Comparison of ENCODE assay signal across 8 cellular contexts in the genomic region with DNA sequence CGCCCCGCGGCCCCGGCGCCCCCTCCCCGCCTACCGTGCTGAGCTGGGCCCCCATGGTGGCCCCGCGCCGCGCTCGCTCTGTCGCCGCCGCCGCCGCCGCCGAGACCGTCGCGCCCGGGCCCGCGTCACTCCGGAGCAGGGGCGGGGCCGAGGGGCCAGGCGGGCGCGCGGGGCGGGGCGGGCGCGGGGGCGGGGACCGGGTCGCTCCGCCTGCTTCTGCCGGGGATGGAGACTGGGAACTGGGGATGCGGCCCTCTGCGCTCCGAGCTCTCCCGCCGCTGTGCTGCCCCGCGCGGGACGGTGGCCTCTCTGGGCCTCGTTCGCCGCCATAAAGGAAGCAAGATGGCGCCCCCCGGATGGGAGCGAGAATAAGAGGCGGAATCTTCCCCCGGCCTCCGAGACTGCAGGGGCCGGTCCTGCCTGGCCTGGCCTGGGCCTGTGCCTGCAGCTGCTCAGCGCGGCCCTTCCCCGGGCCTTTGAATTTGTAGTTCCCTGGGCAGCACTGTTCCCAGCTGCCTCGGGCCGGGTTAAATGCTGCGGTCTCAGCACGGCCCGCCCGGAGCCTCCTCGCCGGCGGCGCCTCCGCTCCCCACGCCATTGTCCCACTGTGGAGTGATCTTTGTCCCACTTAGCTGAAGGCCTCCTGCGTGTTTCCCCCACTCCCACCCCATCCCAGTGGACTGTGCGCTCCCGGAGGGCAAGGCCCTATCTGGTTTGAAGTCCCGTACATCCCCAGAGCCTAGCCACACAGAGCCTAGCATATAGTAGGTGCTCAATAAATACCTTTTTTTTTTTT. TPM values are rescaled to one million over a fixed set of nuclear protein-coding genes. Genes with fewer than 3 reads are reported as not detected.
DNase-seq lines count a peak whose midpoint lies in the region; ATAC-seq, FAIRE-seq and TF ChIP-seq lines count a peak whose summit lies in the region.

Gene CYB5R3, minus strand, starts transcription at position 132 of the 796 bp plus-strand sequence. Its CDS starts 77 bp downstream, at position 55.

- peak within 1 kb of the TSS; percentile 90 to 100 (median 100) for H3K27ac Mint-ChIP-seq in CD4-positive, alpha-beta memory T cell
- H3K27ac Mint-ChIP-seq in activated T-cell treated with anti-CD3 and anti-CD28 coated beads, Interleukin-2, amount 50 U/mL, for 72 hours = peak within 1 kb of the TSS; percentile 80

- H3K4me1 Mint-ChIP-seq in CD4-positive, alpha-beta memory T cell = peaks cover 10 to 42% (median 26%) of the 10 kb centered on the region in 4 donors
- peaks cover 25% of the 10 kb centered on the region for H3K4me1 Mint-ChIP-seq in activated T-cell treated with anti-CD3 and anti-CD28 coated beads, Interleukin-2, amount 50 U/mL, for 72 hours (ENCODE audit: low read depth)

- peaks cover 2% of the 10 kb centered on the region in 2 donors for H3K27me3 Mint-ChIP-seq in CD4-positive, alpha-beta memory T cell
- no peaks in the 10 kb centered on the region for H3K27me3 Mint-ChIP-seq in activated T-cell treated with anti-CD3 and anti-CD28 coated beads, Interleukin-2, amount 50 U/mL, for 72 hours (ENCODE audit: low read depth)

- no peak for TF ChIP-seq CTCF in Peyer's patch (IDR thresholded peaks at IDR 0.05)
- peak in 1 of 6 experiments; percentile 12 for TF ChIP-seq CTCF in esophagus squamous epithelium (IDR thresholded peaks at IDR 0.05)

- no peaks in the 10 kb centered on the region for H3K27me3 ChIP-seq in CD4-positive, alpha-beta memory T cell (ENCODE audit: insufficient read depth, low read length)
- no peaks in the 10 kb centered on the region for H3K27me3 ChIP-seq in Peyer's patch
- H3K27me3 ChIP-seq in esophagus squamous epithelium = no peaks in the 10 kb centered on the region

- DNase-seq in CD4-positive, alpha-beta memory T cell = peak; percentile 68 to 77 (median 76)
- DNase-seq in HTR-8/SVneo (ENCODE audit: insufficient read length, low spot score) (peak; percentile 89), Peyer's patch (peak; percentile 72 to 91 (median 91)), esophagus squamous epithelium (lab: John Stamatoyannopoulos, UW) (peak; percentile 36), myocyte (ENCODE audit: low read depth) (peak; percentile 89)
- peak; percentile 79 to 83 for DNase-seq in activated T-cell treated with anti-CD3 and anti-CD28 coated beads, Interleukin-2, amount 50 U/mL, for 72 hours
- peak; percentile 18 to 72 for DNase-seq in stimulated activated CD8-positive, alpha-beta memory T cell treated with anti-CD3 and anti-CD28 coated beads, Interleukin-7, amount 100 ng/mL, for 4 hours (ENCODE audit: low read depth in 2 of 2)

- peaks cover 0 to 2% (median 0%) of the 10 kb centered on the region in 8 donors for H3K9me3 Mint-ChIP-seq in CD4-positive, alpha-beta memory T cell
- H3K9me3 Mint-ChIP-seq in activated T-cell treated with anti-CD3 and anti-CD28 coated beads, Interleukin-2, amount 50 U/mL, for 72 hours = no peaks in the 10 kb centered on the region

- no peak for FAIRE-seq in HTR-8/SVneo (lab: Jason Lieb, UNC)

- peaks cover 0 to 2% of the 10 kb centered on the region in 2 donors for H3K36me3 Mint-ChIP-seq in CD4-positive, alpha-beta memory T cell
- H3K36me3 Mint-ChIP-seq in activated T-cell treated with anti-CD3 and anti-CD28 coated beads, Interleukin-2, amount 50 U/mL, for 72 hours (ENCODE audit: insufficient read depth in 2 of 2) = peaks cover 1 to 2% of the 10 kb centered on the region in 2 donors

- no peaks in the 10 kb centered on the region for H3K36me3 ChIP-seq in CD4-positive, alpha-beta memory T cell (ENCODE audit: insufficient read depth, low read length)
- H3K36me3 ChIP-seq in Peyer's patch (no peaks in the 10 kb centered on the region), esophagus squamous epithelium (no peaks in the 10 kb centered on the region)

- ATAC-seq in GM19455 (IDR thresholded peaks at IDR 0.05; ENCODE audit: unreplicated experiment) = peak; percentile 56
- peak; percentile 84 to 87 for ATAC-seq in activated T-cell treated with anti-CD3 and anti-CD28 coated beads, Interleukin-2, amount 50 U/mL, for 72 hours (replicated peaks in 1 of 2)

- peak within 1 kb of the TSS; percentile 69 for H3K27ac ChIP-seq in CD4-positive, alpha-beta memory T cell (ENCODE audit: low read depth, low read length)
- peak within 1 kb of the TSS; percentile 88 to 99 (median 94) for H3K27ac ChIP-seq in Peyer's patch
- H3K27ac ChIP-seq in esophagus squamous epithelium = peak within 1 kb of the TSS; percentile 92 to 99 (median 96)

- POLR2A ChIA-PET in CD4-positive, alpha-beta memory T cell (lab: Charles Lee; ENCODE audit: partially characterized antibody) = interaction anchor here (1.0 to 4.9 kb wide), 4 partner anchors 11 to 366 kb away, joined by 4 to 59 read pairs (median 5); partner anchors contain the start of genes PACSIN2 and POLDIP3

- CTCF ChIA-PET in CD4-positive, alpha-beta memory T cell (lab: Charles Lee; ENCODE audit: partially characterized antibody) = interaction anchor here (1.3 to 5.3 kb wide), 3 partner anchors 11 to 28 kb away, joined by 3 to 18 read pairs (median 4); no protein-coding TSS in a partner anchor

- H3K4me1 ChIP-seq in CD4-positive, alpha-beta memory T cell (ENCODE audit: insufficient read depth, low read length) = peaks cover 42% of the 10 kb centered on the region
- peaks cover 16 to 41% (median 31%) of the 10 kb centered on the region in 4 donors for H3K4me1 ChIP-seq in Peyer's patch
- H3K4me1 ChIP-seq in esophagus squamous epithelium = peaks cover 39 to 48% (median 44%) of the 10 kb centered on the region in 3 donors

- H3K4me3 ChIP-seq in CD4-positive, alpha-beta memory T cell (ENCODE audit: low read length in 2 of 2) = peak within 1 kb of the TSS; percentile 67 to 86
- H3K4me3 ChIP-seq in Peyer's patch (peak within 1 kb of the TSS; percentile 86 to 100 (median 96)), esophagus squamous epithelium (peak within 1 kb of the TSS; percentile 69 to 100 (median 76))

- no peaks in the 10 kb centered on the region for H3K9me3 ChIP-seq in CD4-positive, alpha-beta memory T cell (ENCODE audit: control insufficient read depth in 1 of 2, low read length in 2 of 2)
- no peaks in the 10 kb centered on the region for H3K9me3 ChIP-seq in Peyer's patch
- H3K9me3 ChIP-seq in esophagus squamous epithelium = no peaks in the 10 kb centered on the region

- WGBS in esophagus squamous epithelium, 2 donors = 21 to 36% methylated on average over 7 to 17 of the region's 79 CpGs

- intact Hi-C loops in CD4-positive, alpha-beta memory T cell (cut with micrococcal nuclease) = loop anchor here (1.0 kb wide), 2 partner anchors 34 to 208 kb away; partner anchors contain the start of gene ARFGAP3
- intact Hi-C loops in esophagus squamous epithelium (cut with DNase I) = no loop called here

- H3K4me3 Mint-ChIP-seq in CD4-positive, alpha-beta memory T cell = peak within 1 kb of the TSS; percentile 98 to 100 (median 99)
- peak within 1 kb of the TSS; percentile 86 to 96 for H3K4me3 Mint-ChIP-seq in activated T-cell treated with anti-CD3 and anti-CD28 coated beads, Interleukin-2, amount 50 U/mL, for 72 hours

- peak in 1 of 2 donors; percentile 16 for TF ChIP-seq POLR2A in Peyer's patch (IDR thresholded peaks at IDR 0.05)
- peak in 1 of 4 donors; percentile 49 for TF ChIP-seq POLR2A in esophagus squamous epithelium (IDR thresholded peaks at IDR 0.05)

RNA-seq across cellular contexts. Expression of gene CYB5R3, which starts in this region (rescaled TPM):
- total RNA-seq in CD4-positive, alpha-beta memory T cell = 10 to 100 TPM; 42.7 to 43.2 TPM
- polyA plus RNA-seq in CD4-positive, alpha-beta memory T cell = 10 to 100 TPM; 46.4 to 91.1 TPM
- total RNA-seq in Peyer's patch (100 to 1,000 TPM in 2 of 4 donors, 10 to 100 TPM in 2; 59.4 to 147 (median 117) TPM), esophagus squamous epithelium (10 to 100 TPM; 49.5 to 81.6 (median 71.7) TPM), myocyte (213 and 237 TPM in 2 replicates)
- 10 to 100 TPM; 60.7 to 67.1 TPM for total RNA-seq in activated T-cell treated with anti-CD3 and anti-CD28 coated beads, Interleukin-2, amount 50 U/mL, for 72 hours
- polyA plus RNA-seq in myocyte (2012) = 375 TPM

Comparison
In these comparisons a context has a peak if more than half of its experiments do, and no peak if none do; other contexts are left out.
1. Peak in every context shown above with its lines: DNase-seq, ATAC-seq, H3K4me3 ChIP-seq and H3K27ac ChIP-seq.
2. DNase-seq: peak in every context shown above with its lines; median percentile 91 in Peyer's patch; 89 in HTR-8/SVneo; 89 in myocyte; 81 in activated T-cell treated with anti-CD3 and anti-CD28 coated beads, Interleukin-2, amount 50 U/mL, for 72 hours; 76 in CD4-positive, alpha-beta memory T cell; 45 in stimulated activated CD8-positive, alpha-beta memory T cell treated with anti-CD3 and anti-CD28 coated beads, Interleukin-7, amount 100 ng/mL, for 4 hours; 36 in esophagus squamous epithelium.